In the genomic region with DNA sequence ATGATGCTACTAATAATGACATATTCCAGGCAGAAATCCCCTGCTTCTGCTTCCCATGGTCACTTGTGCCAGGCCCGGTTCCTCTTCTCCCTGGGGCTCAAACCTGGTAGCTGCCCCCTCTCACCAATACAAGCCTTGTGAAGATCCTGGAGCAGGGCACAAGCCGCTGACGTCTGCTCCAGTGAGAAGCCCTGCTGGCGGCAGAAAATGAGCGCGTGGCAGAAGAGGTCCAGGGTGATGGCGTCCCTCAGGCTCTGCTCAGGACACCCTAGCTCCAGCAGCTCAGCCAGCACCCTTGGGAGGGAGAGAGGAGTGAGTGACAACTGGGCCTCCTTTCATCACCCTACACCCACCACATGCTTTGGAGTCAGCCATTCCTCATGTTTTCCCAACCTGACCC, we compare ENCODE assay signal across 16 cellular contexts. TPM values are rescaled to one million over a fixed set of nuclear protein-coding genes. Genes with fewer than 3 reads are reported as not detected.
A peak's percentile ranks its signal among the peaks of the same experiment; 100 is the strongest.
DNase-seq lines count a peak whose midpoint lies in the region; ATAC-seq, FAIRE-seq and TF ChIP-seq lines count a peak whose summit lies in the region.
"Had no signal": no experiment of that assay in that cellular context is flagged by ENCODE, and none has a peak within 500 bp of the region (broad histone marks: within the 10 kb centered on the region; RNA-seq: fewer than 3 reads in every experiment).

No MANE protein-coding gene starts in this region.

- peaks cover 25% of the 10 kb centered on the region for H4K20me1 ChIP-seq in astrocyte (ENCODE audit: insufficient read depth, low read length)
- peaks cover 27% of the 10 kb centered on the region for H4K20me1 ChIP-seq in neural progenitor cell (ENCODE audit: low read depth)

- H3K27me3 ChIP-seq in astrocyte (ENCODE audit: insufficient read depth, low read length) (no peaks in the 10 kb centered on the region), neural progenitor cell (no peaks in the 10 kb centered on the region)
- H3K27me3 ChIP-seq: cardiac muscle cell, thyroid gland had no signal

- H3K79me2 ChIP-seq in astrocyte (ENCODE audit: insufficient read depth, low read length), result peaks cover 31% of the 10 kb centered on the region
- peaks cover 22% of the 10 kb centered on the region for H3K79me2 ChIP-seq in neural progenitor cell (ENCODE audit: low read depth)

- peaks cover 12% of the 10 kb centered on the region for H3K4me1 ChIP-seq in astrocyte (ENCODE audit: insufficient read depth, low read length)
- peaks cover 15% of the 10 kb centered on the region for H3K4me1 ChIP-seq in neural progenitor cell

- no peak overlapping the region for H3K4me3 ChIP-seq in astrocyte (ENCODE audit: insufficient read depth, low read depth, low read length)
- no peak overlapping the region for H3K4me3 ChIP-seq in neural progenitor cell

- no peak for FAIRE-seq in astrocyte (lab: Jason Lieb, UNC)

- H3K27me3 Mint-ChIP-seq in HFFc6 (ENCODE audit: insufficient read depth), result peaks cover 10% of the 10 kb centered on the region
- H3K27me3 Mint-ChIP-seq in astrocyte (ENCODE audit: low read depth, unreplicated experiment), result no peaks in the 10 kb centered on the region
- H3K27me3 Mint-ChIP-seq in neural progenitor cell (ENCODE audit: insufficient read depth, low read depth), result peaks cover 12% of the 10 kb centered on the region

- H3F3A ChIP-seq in neural progenitor cell (ENCODE audit: low read depth), result peaks cover 16% of the 10 kb centered on the region

- H3K9me3 ChIP-seq in astrocyte (ENCODE audit: insufficient read depth, low read depth, low read length) (no peaks in the 10 kb centered on the region), neural progenitor cell (ENCODE audit: low read depth) (no peaks in the 10 kb centered on the region)
- H3K9me3 ChIP-seq: thyroid gland had no signal

- H3K4me2 ChIP-seq in astrocyte (ENCODE audit: low read length) (peak overlapping the region; percentile 90), neural progenitor cell (peak overlapping the region; percentile 84)

- H3K27ac ChIP-seq in astrocyte (ENCODE audit: low read depth, low read length) (no peak overlapping the region), neural progenitor cell (no peak overlapping the region)
- H3K27ac ChIP-seq: cardiac muscle cell, epithelial cell of prostate, thyroid gland had no signal

- H3K9me3 Mint-ChIP-seq in HFFc6 (no peaks in the 10 kb centered on the region), astrocyte (ENCODE audit: unreplicated experiment) (no peaks in the 10 kb centered on the region), neural progenitor cell (no peaks in the 10 kb centered on the region)

- H3K4me3 Mint-ChIP-seq in HFFc6 (peak overlapping the region; percentile 95; the same call in 1 of the 2 replicates), astrocyte (ENCODE audit: unreplicated experiment) (peak overlapping the region; percentile 96), neural progenitor cell (peak overlapping the region; percentile 95)

- H3K4me1 Mint-ChIP-seq in HFFc6 (ENCODE audit: low read depth), result peaks cover 27% of the 10 kb centered on the region
- H3K4me1 Mint-ChIP-seq in astrocyte (ENCODE audit: low read depth, unreplicated experiment), result peaks cover 10% of the 10 kb centered on the region
- peaks cover 27% of the 10 kb centered on the region for H3K4me1 Mint-ChIP-seq in neural progenitor cell

- ATAC-seq in HG03135 (IDR thresholded peaks at IDR 0.05; ENCODE audit: unreplicated experiment) (no peak), GM21526 (IDR thresholded peaks at IDR 0.05; ENCODE audit: low FRiP score, unreplicated experiment) (no peak)

- TF ChIP-seq CTCF in HFFc6 (IDR thresholded peaks at IDR 0.05) (no peak), astrocyte (IDR thresholded peaks at IDR 0.05; ENCODE audit: insufficient read depth, low read depth, low read length) (no peak), neural progenitor cell (IDR thresholded peaks at IDR 0.05) (no peak)

- H3K36me3 Mint-ChIP-seq in HFFc6 (ENCODE audit: low read depth) (peaks cover 19% of the 10 kb centered on the region), astrocyte (ENCODE audit: low read depth, unreplicated experiment) (peaks cover 6% of the 10 kb centered on the region), neural progenitor cell (peaks cover 22% of the 10 kb centered on the region)

- H3K9ac ChIP-seq in astrocyte (ENCODE audit: low read length) (no peak overlapping the region), neural progenitor cell (no peak overlapping the region)

- peaks cover 19% of the 10 kb centered on the region for H3K36me3 ChIP-seq in astrocyte (ENCODE audit: insufficient read depth, low read length)
- peaks cover 14% of the 10 kb centered on the region for H3K36me3 ChIP-seq in neural progenitor cell

- H2AFZ ChIP-seq in astrocyte (ENCODE audit: low read depth, low read length) (no peak overlapping the region), neural progenitor cell (replicated peaks) (no peak overlapping the region)

- peak; percentile 20 for DNase-seq in DMS53 (lab: John Stamatoyannopoulos, UW)
- no peak for DNase-seq in DMS53 treated with DMSO at 0.1 percent for 48 hours (lab: John Stamatoyannopoulos, UW; ENCODE audit: unreplicated experiment)
- no peak for DNase-seq in HFFc6
- DNase-seq in astrocyte (ENCODE audit: low read depth), result no peak
- DNase-seq in neural progenitor cell (ENCODE audit: low spot score), result no peak
- no peak for DNase-seq in retina
- DNase-seq: 8988T; head of caudate nucleus; NCI-H2081; nucleus accumbens; stimulated activated CD4-positive, alpha-beta T cell treated with anti-CD3 and anti-CD28 coated beads, Interleukin-12 subunit alpha, Interleukin-12 subunit beta, amount 100 ng/mL, for 4 hours; thyroid gland had no signal

- H3K27ac Mint-ChIP-seq in HFFc6 (no peak overlapping the region), astrocyte (ENCODE audit: unreplicated experiment) (no peak overlapping the region), neural progenitor cell (no peak overlapping the region)

RNA-seq across cellular contexts. Expression of a gene that starts 1.7 kb away (rescaled TPM):
- total RNA-seq in HFFc6 (2021; fragmentation: NEBNext Ultra II Directional; extraction: Animal tissue kit (Norgen Biotek cat#: 25700)), result 1 to 10 TPM; 4.3 to 7.6 (median 5.1) TPM
- total RNA-seq in astrocyte (4.0 and 4.1 TPM in 2 replicates), neural progenitor cell (ENCODE audit: low replicate concordance) (0.56 and 8.0 TPM in 2 replicates)

RNA-seq across cellular contexts. Expression of a gene that starts 2.0 kb away (rescaled TPM):
- total RNA-seq in HFFc6 (2021; fragmentation: NEBNext Ultra II Directional; extraction: Animal tissue kit (Norgen Biotek cat#: 25700)), result 100 to 1,000 TPM in 5 of 6 experiments, 10 to 100 TPM in 1; 98.2 to 120 (median 104) TPM
- total RNA-seq in astrocyte (85.4 and 94.6 TPM in 2 replicates), neural progenitor cell (ENCODE audit: low replicate concordance) (45.6 and 77.3 TPM in 2 replicates)

RNA-seq across cellular contexts. Expression of a gene that starts 11.9 kb away (rescaled TPM):
- total RNA-seq in HFFc6 (2021; fragmentation: NEBNext Ultra II Directional; extraction: Animal tissue kit (Norgen Biotek cat#: 25700)), result 10 to 100 TPM; 26.6 to 31.0 (median 27.7) TPM
- 31.1 and 34.2 TPM in 2 replicates for total RNA-seq in astrocyte
- 20.2 and 31.4 TPM in 2 replicates for total RNA-seq in neural progenitor cell (ENCODE audit: low replicate concordance)

RNA-seq across cellular contexts. Expression of a gene that starts 26.8 kb away (rescaled TPM):
- total RNA-seq in HFFc6 (2021; fragmentation: NEBNext Ultra II Directional; extraction: Animal tissue kit (Norgen Biotek cat#: 25700)), result 10 to 100 TPM; 19.4 to 21.8 (median 21.0) TPM
- 17.4 and 17.6 TPM in 2 replicates for total RNA-seq in astrocyte
- total RNA-seq in neural progenitor cell (ENCODE audit: low replicate concordance), result 13.7 and 24.5 TPM in 2 replicates
